ENCODE assay signal across 1 cellular context in the genomic region with DNA sequence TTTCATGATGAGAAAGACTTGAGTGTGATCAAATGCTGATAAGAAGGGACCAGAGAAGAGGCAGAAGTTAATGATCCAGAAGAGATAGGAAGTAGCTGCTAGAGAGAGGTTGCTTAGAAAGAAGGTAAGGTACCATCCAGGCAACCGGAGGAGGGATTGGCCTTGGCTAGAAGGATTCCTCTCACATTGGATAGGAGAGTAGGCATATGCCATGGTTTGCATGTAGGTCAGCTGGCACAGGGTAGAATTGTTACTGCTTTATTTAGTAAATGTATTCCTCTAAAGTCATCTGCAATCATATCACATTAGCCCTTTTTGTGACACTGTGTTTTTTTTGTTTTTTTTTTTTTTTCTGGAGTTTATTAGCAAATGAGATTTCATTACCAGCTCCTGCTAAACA.
TF ChIP-seq lines count a peak whose summit lies in the region.

No MANE protein-coding gene starts in this region.

TF ChIP-seq in H1, 55 proteins besides CTCF, POLR2A, EP300 and RAD21:
- TF ChIP-seq, protein P1, sequence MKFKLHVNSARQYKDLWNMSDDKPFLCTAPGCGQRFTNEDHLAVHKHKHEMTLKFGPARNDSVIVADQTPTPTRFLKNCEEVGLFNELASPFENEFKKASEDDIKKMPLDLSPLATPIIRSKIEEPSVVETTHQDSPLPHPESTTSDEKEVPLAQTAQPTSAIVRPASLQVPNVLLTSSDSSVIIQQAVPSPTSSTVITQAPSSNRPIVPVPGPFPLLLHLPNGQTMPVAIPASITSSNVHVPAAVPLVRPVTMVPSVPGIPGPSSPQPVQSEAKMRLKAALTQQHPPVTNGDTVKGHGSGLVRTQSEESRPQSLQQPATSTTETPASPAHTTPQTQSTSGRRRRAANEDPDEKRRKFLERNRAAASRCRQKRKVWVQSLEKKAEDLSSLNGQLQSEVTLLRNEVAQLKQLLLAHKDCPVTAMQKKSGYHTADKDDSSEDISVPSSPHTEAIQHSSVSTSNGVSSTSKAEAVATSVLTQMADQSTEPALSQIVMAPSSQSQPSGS (IDR thresholded peaks at IDR 0.05; ENCODE audit: low read length), result no peak
- TF ChIP-seq SP2 (IDR thresholded peaks at IDR 0.05; ENCODE audit: low read length) (no peak), NANOG (IDR thresholded peaks at IDR 0.05; ENCODE audit: insufficient read depth, low read depth, low read length, poor library complexity, severe bottlenecking) (no peak), CEBPB (IDR thresholded peaks at IDR 0.05; ENCODE audit: low read depth, low read length) (no peak), KDM1A (IDR thresholded peaks at IDR 0.05; ENCODE audit: borderline replicate concordance, low read length) (no peak), CBX5 (IDR thresholded peaks at IDR 0.05; ENCODE audit: low read depth, low read length) (no peak), TEAD4 (IDR thresholded peaks at IDR 0.05; ENCODE audit: low read depth, low read length) (no peak), RNF2 (IDR thresholded peaks at IDR 0.05; ENCODE audit: borderline replicate concordance, low read depth, low read length, missing control alignments, poor library complexity, severe bottlenecking) (no peak), RXRA (IDR thresholded peaks at IDR 0.05; ENCODE audit: insufficient read depth, low read depth, low read length) (no peak)
TF ChIP-seq in H1: peak in this region for 0.
